Comparison of ENCODE assay signal across 8 cellular contexts in the genomic region with DNA sequence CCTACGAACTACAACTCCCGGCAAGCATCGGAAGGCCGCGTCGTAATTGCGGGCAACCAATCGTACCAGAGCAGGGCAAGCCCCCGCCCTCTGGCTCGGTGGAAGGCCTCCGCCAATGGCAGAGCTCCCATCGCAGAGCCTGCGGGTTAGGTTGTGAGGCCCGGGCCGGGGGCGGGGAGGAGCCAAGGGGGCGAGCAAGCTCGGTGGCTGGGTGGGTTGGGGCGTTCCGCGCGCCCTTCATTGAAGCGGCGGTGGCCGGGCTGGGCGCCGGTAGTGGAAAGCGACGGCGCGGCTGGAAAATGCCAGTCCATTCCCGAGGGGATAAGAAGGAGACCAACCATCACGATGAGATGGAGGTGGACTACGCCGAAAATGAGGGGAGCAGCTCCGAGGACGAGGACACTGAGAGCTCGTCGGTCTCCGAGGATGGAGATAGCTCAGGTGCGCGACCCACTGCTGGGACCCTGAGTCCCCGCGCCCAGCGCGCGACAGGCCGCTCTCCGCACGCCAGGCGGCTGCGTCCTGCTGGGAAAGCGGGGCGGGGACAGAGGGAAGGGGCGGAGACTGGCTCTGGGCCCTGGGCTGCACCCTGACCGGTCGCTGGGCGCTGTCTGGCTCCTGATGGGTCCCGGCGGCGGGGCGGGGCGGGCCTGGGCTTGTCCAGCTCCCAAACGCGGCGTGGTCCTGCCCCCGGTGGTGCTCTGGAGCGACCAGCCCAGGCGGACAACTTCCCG.
DNase-seq lines count a peak whose midpoint lies in the region; ATAC-seq and TF ChIP-seq lines count a peak whose summit lies in the region.

BRMS1L (plus strand) TSS at position 121 of the 734 bp plus-strand sequence; CDS start at position 300, 179 bp downstream.

- peak within 1 kb of the TSS; percentile 85 for H3K27ac ChIP-seq in C4-2B

- DNase-seq in NCI-H69 (lab: John Stamatoyannopoulos, UW) = peak; percentile 100
- peak; percentile 95 for DNase-seq in activated CD4-positive, alpha-beta T cell treated with anti-CD3 and anti-CD28 coated beads, Interleukin-2, amount 50 U/mL, for 1 hour
- peak; percentile 26 for DNase-seq in cortex of kidney (lab: John Stamatoyannopoulos, UW)
- peak; percentile 100 for DNase-seq in left kidney (ENCODE audit: low read depth, low spot score)
- peak; percentile 98 for DNase-seq in stimulated activated CD4-positive, alpha-beta T cell treated with anti-CD3 and anti-CD28 coated beads, Interleukin-1b, Interleukin-23, amount 100 ng/mL, for 48 hours

- ATAC-seq in GM19372 (IDR thresholded peaks at IDR 0.05; ENCODE audit: low read depth, unreplicated experiment) = peak; percentile 91
- ATAC-seq in HG03521 (IDR thresholded peaks at IDR 0.05; ENCODE audit: unreplicated experiment) = peak; percentile 97

- TF ChIP-seq CTCF in C4-2B (conservative IDR thresholded peaks at IDR 0.05) = no peak; the same call in 1 of the 2 replicates

Comparison
In these comparisons a context has a peak if more than half of its experiments do, and no peak if none do; other contexts are left out.
1. Peak in every context shown above with its lines: DNase-seq, ATAC-seq and H3K27ac ChIP-seq.
2. DNase-seq: peak in every context shown above with its lines; median percentile 100 in NCI-H69; 100 in left kidney; 98 in stimulated activated CD4-positive, alpha-beta T cell treated with anti-CD3 and anti-CD28 coated beads, Interleukin-1b, Interleukin-23, amount 100 ng/mL, for 48 hours; 95 in activated CD4-positive, alpha-beta T cell treated with anti-CD3 and anti-CD28 coated beads, Interleukin-2, amount 50 U/mL, for 1 hour; 26 in cortex of kidney.